11 cellular contexts compared by ENCODE assay signal in genomic region chr5:181207960-181208253, GRCh38. TPM values are rescaled to one million over a fixed set of nuclear protein-coding genes. Genes with fewer than 3 reads are reported as not detected.
A peak's percentile ranks its signal among the peaks of the same experiment; 100 is the strongest.
DNase-seq lines count a peak whose midpoint lies in the region; ATAC-seq, FAIRE-seq and TF ChIP-seq lines count a peak whose summit lies in the region.
"Had no signal": no experiment of that assay in that cellular context is flagged by ENCODE, and none has a peak within 500 bp of the region (broad histone marks: within the 10 kb centered on the region; RNA-seq: fewer than 3 reads in every experiment).

No MANE protein-coding gene starts in this region.

- intact Hi-C loops in HepG2 (cut with micrococcal nuclease; ENCODE audit: unreplicated experiment) = loop anchor here (1.0 kb wide), 1 partner anchor 21 kb away; no protein-coding TSS in a partner anchor
- intact Hi-C loops in right lobe of liver (cut with DNase I) = no loop called here
- intact Hi-C loops in activated CD4-positive, alpha-beta memory T cell treated with anti-CD3 and anti-CD28 coated beads for 36 hours (cut with micrococcal nuclease) = loop anchor here (1.0 to 5.0 kb wide), 5 partner anchors 10 to 47 kb away; partner anchors contain the start of gene RACK1
- intact Hi-C loops in vagina (cut with DNase I) = no loop called here

- H3K4me3 ChIP-seq in HepG2 (replicated peaks in 1 of 3; ENCODE audit: insufficient read depth in 1 of 3, low read depth in 2 of 3, low read length in 3 of 3) (no peak overlapping the region; a peak in 1 of 6 replicates), right lobe of liver (no peak overlapping the region), vagina (peak overlapping the region in 1 of 2 donors; percentile 83)

- in situ Hi-C loops in HepG2 (cut with HindIII; ENCODE audit: extremely low pct_ligation_motif_present, low pct_unique_long_range_greater_than_20kb) = no loop called here

- no peaks in the 10 kb centered on the region for H4K20me1 ChIP-seq in HepG2 (ENCODE audit: insufficient read depth, low read length)

- H3K27me3 ChIP-seq in HepG2 (ENCODE audit: control insufficient read depth in 1 of 2, insufficient read depth in 2 of 2, low read length in 2 of 2) = peaks cover 2 to 34% of the 10 kb centered on the region in 2 experiments; a peak in 4 of 5 replicates
- H3K27me3 ChIP-seq in right lobe of liver = no peaks in the 10 kb centered on the region
- no peaks in the 10 kb centered on the region for H3K27me3 ChIP-seq in vagina

- no peaks in the 10 kb centered on the region for H3K9me3 Mint-ChIP-seq in activated CD4-positive, alpha-beta memory T cell treated with anti-CD3 and anti-CD28 coated beads for 36 hours
- peaks cover 4% of the 10 kb centered on the region for H3K9me3 Mint-ChIP-seq in memory B cell

- TF ChIP-seq CTCF in HepG2 (CRISPR knock-in tag; IDR thresholded peaks at IDR 0.05) (no peak), right lobe of liver (IDR thresholded peaks at IDR 0.05) (no peak), vagina (IDR thresholded peaks at IDR 0.05) (no peak)

- ATAC-seq in HepG2 = no peak
- no peak for ATAC-seq in right lobe of liver
- ATAC-seq in memory B cell (ENCODE audit: low read depth) = no peak
- no peak for ATAC-seq in GM18907 (IDR thresholded peaks at IDR 0.05; ENCODE audit: unreplicated experiment)
- no peak for ATAC-seq in HG02759 (IDR thresholded peaks at IDR 0.05; ENCODE audit: unreplicated experiment)
- ATAC-seq in GM18502 (IDR thresholded peaks at IDR 0.05; ENCODE audit: poor library complexity, unreplicated experiment) = no peak

- no TSS peak for BruUV-seq in HepG2 (replicated peaks; lab: Mats Ljungman, UMichigan)

- no peaks in the 10 kb centered on the region for H3K79me2 ChIP-seq in HepG2 (ENCODE audit: insufficient read depth, low read length)

- no peak overlapping the region for H3K27ac ChIP-seq in HepG2 (ENCODE audit: extremely low read length, insufficient read depth, low read length)
- no peak overlapping the region for H3K27ac ChIP-seq in right lobe of liver
- peak overlapping the region; percentile 87 for H3K27ac ChIP-seq in vagina

- H3K4me2 ChIP-seq in HepG2 (ENCODE audit: low read depth, low read length) = peak overlapping the region; percentile 80

- WGBS in HepG2 (ENCODE audit: low lambda C conversion rate) = 19% methylated on average over 3 of the region's 3 CpGs
- WGBS in right lobe of liver (ENCODE audit: insufficient coverage, low coverage, low lambda C conversion rate, missing lambda C conversion rate) = 38% methylated on average over 3 of the region's 3 CpGs

- peak overlapping the region; percentile 86 for H3K4me3 Mint-ChIP-seq in activated CD4-positive, alpha-beta memory T cell treated with anti-CD3 and anti-CD28 coated beads for 36 hours
- H3K4me3 Mint-ChIP-seq in memory B cell = peak overlapping the region; percentile 60

- no peaks in the 10 kb centered on the region for H3K9me3 ChIP-seq in HepG2 (ENCODE audit: low read length)
- no peaks in the 10 kb centered on the region for H3K9me3 ChIP-seq in right lobe of liver
- no peaks in the 10 kb centered on the region for H3K9me3 ChIP-seq in vagina

- peaks cover 12% of the 10 kb centered on the region for H3K36me3 Mint-ChIP-seq in activated CD4-positive, alpha-beta memory T cell treated with anti-CD3 and anti-CD28 coated beads for 36 hours
- no peaks in the 10 kb centered on the region for H3K36me3 Mint-ChIP-seq in memory B cell

- CTCF ChIA-PET in HepG2 (lab: Yijun Ruan, JAX; ENCODE audit: low intra/inter-chr PET ratio, low total read pairs) = no interaction called here
- CTCF ChIA-PET in activated CD4-positive, alpha-beta memory T cell treated with anti-CD3 and anti-CD28 coated beads for 36 hours (lab: Charles Lee) = interaction anchor here (0.9 to 4.1 kb wide), 10 partner anchors 9 to 381 kb away, joined by 3 to 32 read pairs (median 7); partner anchors contain the start of gene TRIM52

- TF ChIP-seq EP300 in HepG2 (IDR thresholded peaks at IDR 0.05; ENCODE audit: low read depth in 2 of 2, low read length in 2 of 2) = no peak
- TF ChIP-seq EP300 in HepG2 (CRISPR knock-in tag; IDR thresholded peaks at IDR 0.05; ENCODE audit: borderline replicate concordance) = no peak

- POLR2A ChIA-PET in HepG2 (lab: Yijun Ruan, JAX) = interaction anchor here (1.2 to 7.4 kb wide), 9 partner anchors 9 to 1584 kb away, joined by 3 to 104 read pairs (median 18); partner anchors contain the start of genes HNRNPH1, RACK1 and TRIM41
- POLR2A ChIA-PET in activated CD4-positive, alpha-beta memory T cell treated with anti-CD3 and anti-CD28 coated beads for 36 hours (lab: Charles Lee) = interaction anchor here (0.9 to 4.3 kb wide), 9 partner anchors 9 to 52 kb away, joined by 3 to 37 read pairs (median 12); partner anchors contain the start of genes TRIM41 and TRIM52

- peak overlapping the region; percentile 93 for H3K27ac Mint-ChIP-seq in activated CD4-positive, alpha-beta memory T cell treated with anti-CD3 and anti-CD28 coated beads for 36 hours
- H3K27ac Mint-ChIP-seq in memory B cell = peak overlapping the region; percentile 97

- H3K4me1 Mint-ChIP-seq in activated CD4-positive, alpha-beta memory T cell treated with anti-CD3 and anti-CD28 coated beads for 36 hours (ENCODE audit: low read depth) = peaks cover 27% of the 10 kb centered on the region
- H3K4me1 Mint-ChIP-seq in memory B cell = peaks cover 24% of the 10 kb centered on the region

- DNase-seq in HepG2 (ENCODE audit: low spot score) (no peak), right lobe of liver (no peak), memory B cell (ENCODE audit: low spot score in 2 of 2) (no peak), vagina (ENCODE audit: extremely low spot score in 2 of 2) (no peak)
- no peak for DNase-seq in activated CD4-positive, alpha-beta memory T cell treated with anti-CD3 and anti-CD28 coated beads for 36 hours
- DNase-seq: NCI-H1048, SW 1271 had no signal

- no peak overlapping the region for H2AFZ ChIP-seq in HepG2 (ENCODE audit: low read length)

- H3K9ac ChIP-seq in HepG2 (ENCODE audit: insufficient read depth, low read depth, low read length) = no peak overlapping the region

- H3K4me1 ChIP-seq in HepG2 (ENCODE audit: insufficient read depth, low read length) (peaks cover 24% of the 10 kb centered on the region), right lobe of liver (peaks cover 0 to 30% (median 9%) of the 10 kb centered on the region in 4 donors), vagina (peaks cover 29% of the 10 kb centered on the region)

- TF ChIP-seq POLR2A in HepG2 (IDR thresholded peaks at IDR 0.05; ENCODE audit: insufficient read depth in 1 of 2, low read depth in 2 of 2, low read length in 2 of 2) = no peak
- no peak for TF ChIP-seq POLR2A in right lobe of liver (IDR thresholded peaks at IDR 0.05)
- no peak for TF ChIP-seq POLR2A in vagina (IDR thresholded peaks at IDR 0.05)

- no peaks in the 10 kb centered on the region for H3K36me3 ChIP-seq in HepG2 (replicated peaks in 1 of 2; ENCODE audit: control insufficient read depth in 1 of 2, insufficient read depth in 2 of 2, low read length in 2 of 2)
- no peaks in the 10 kb centered on the region for H3K36me3 ChIP-seq in right lobe of liver
- H3K36me3 ChIP-seq in vagina = no peaks in the 10 kb centered on the region

- no peak for TF ChIP-seq RAD21 in HepG2 (CRISPR knock-in tag; IDR thresholded peaks at IDR 0.05)

- H3K27me3 Mint-ChIP-seq in activated CD4-positive, alpha-beta memory T cell treated with anti-CD3 and anti-CD28 coated beads for 36 hours = peaks cover 17% of the 10 kb centered on the region
- H3K27me3 Mint-ChIP-seq in memory B cell = peaks cover 4% of the 10 kb centered on the region

- no peak for FAIRE-seq in HepG2 (lab: Jason Lieb, UNC)
- FAIRE-seq: D721Med had no signal

RNA-seq across cellular contexts. Expression of gene TRIM7, which starts 2.9 kb away (rescaled TPM):
- total RNA-seq in HepG2 (2016; rRNA removed; fragmentation: Illumina TruSeq; extraction: Trizol) = not detected in 2 replicates
- not detected in 2 replicates for total RNA-seq in HepG2 (2016; cell fraction: cytosol; rRNA removed; fragmentation: Illumina TruSeq; extraction: Trizol; ENCODE audit: low read depth)
- not detected in 2 replicates for total RNA-seq in HepG2 (2016; cell fraction: insoluble cytoplasmic fraction; rRNA removed; fragmentation: Illumina TruSeq; extraction: Trizol)
- total RNA-seq in HepG2 (2016; cell fraction: membrane; rRNA removed; fragmentation: Illumina TruSeq; extraction: Trizol) = not detected in 2 replicates
- not detected in 2 replicates for total RNA-seq in HepG2 (2016; cell fraction: nucleus; rRNA removed; fragmentation: Illumina TruSeq; extraction: Trizol)
- polyA plus RNA-seq in HepG2 (2011; rRNA removed) = 0.10 and 0.13 TPM in 2 replicates
- 0.11 and 0.13 TPM in 2 replicates for polyA plus RNA-seq in HepG2 (2011; cell fraction: cytosol; rRNA removed)
- 0.16 and 0.29 TPM in 2 replicates for polyA plus RNA-seq in HepG2 (2011; cell fraction: nucleus; rRNA removed)
- polyA plus RNA-seq in HepG2 (2012) = 0.13 TPM in 1 of 2 replicates, not detected in the other
- not detected in 2 replicates for polyA plus RNA-seq in HepG2 (2016; cell fraction: cytosol; fragmentation: Illumina TruSeq; extraction: Trizol; ENCODE audit: low read depth)
- not detected in 2 replicates for polyA plus RNA-seq in HepG2 (2016; cell fraction: insoluble cytoplasmic fraction; fragmentation: Illumina TruSeq; extraction: Trizol; ENCODE audit: low read depth)
- 0.23 TPM in 1 of 2 replicates, not detected in the other for polyA plus RNA-seq in HepG2 (2016; cell fraction: membrane; fragmentation: Illumina TruSeq; extraction: Trizol; ENCODE audit: low read depth)
- not detected in 2 replicates for polyA plus RNA-seq in HepG2 (2016; cell fraction: nucleus; fragmentation: Illumina TruSeq; extraction: Trizol; ENCODE audit: insufficient read depth, low read depth)
- polyA minus RNA-seq in HepG2 (2011; rRNA and poly(A)+ RNA removed; ENCODE audit: low replicate concordance) = 10.8 TPM in 1 of 2 replicates, not detected in the other
- 0.88 TPM in 1 of 2 replicates, not detected in the other for polyA minus RNA-seq in HepG2 (2011; cell fraction: cytosol; rRNA and poly(A)+ RNA removed)
- 1.2 TPM in 1 of 2 replicates, not detected in the other for polyA minus RNA-seq in HepG2 (2011; cell fraction: nucleus; rRNA and poly(A)+ RNA removed)
- total RNA-seq in right lobe of liver = 1 to 10 TPM in 1 of 6 experiments, under 1 TPM in 4, not detected in 1; 0.07 to 1.4 (median 0.26) TPM
- total RNA-seq in activated CD4-positive, alpha-beta memory T cell treated with anti-CD3 and anti-CD28 coated beads for 36 hours = 1 to 10 TPM; 2.9 to 3.5 TPM
- 21.6 TPM for total RNA-seq in vagina

RNA-seq across cellular contexts. Expression of gene TRIM41, which starts 15.2 kb away (rescaled TPM):
- 10.9 and 16.7 TPM in 2 replicates for total RNA-seq in HepG2 (2016; rRNA removed; fragmentation: Illumina TruSeq; extraction: Trizol)
- total RNA-seq in HepG2 (2016; cell fraction: cytosol; rRNA removed; fragmentation: Illumina TruSeq; extraction: Trizol; ENCODE audit: low read depth) = 3.4 and 3.6 TPM in 2 replicates
- total RNA-seq in HepG2 (2016; cell fraction: insoluble cytoplasmic fraction; rRNA removed; fragmentation: Illumina TruSeq; extraction: Trizol) = 12.4 and 16.7 TPM in 2 replicates
- 9.1 and 9.7 TPM in 2 replicates for total RNA-seq in HepG2 (2016; cell fraction: membrane; rRNA removed; fragmentation: Illumina TruSeq; extraction: Trizol)
- 11.4 and 13.1 TPM in 2 replicates for total RNA-seq in HepG2 (2016; cell fraction: nucleus; rRNA removed; fragmentation: Illumina TruSeq; extraction: Trizol)
- polyA plus RNA-seq in HepG2 (2011; rRNA removed) = 10.2 and 10.9 TPM in 2 replicates
- polyA plus RNA-seq in HepG2 (2011; cell fraction: cytosol; rRNA removed) = 5.4 and 6.4 TPM in 2 replicates
- polyA plus RNA-seq in HepG2 (2011; cell fraction: nucleus; rRNA removed) = 66.0 and 81.3 TPM in 2 replicates
- 10.5 and 10.9 TPM in 2 replicates for polyA plus RNA-seq in HepG2 (2012)
- 2.6 and 3.0 TPM in 2 replicates for polyA plus RNA-seq in HepG2 (2016; cell fraction: cytosol; fragmentation: Illumina TruSeq; extraction: Trizol; ENCODE audit: low read depth)
- 15.2 and 16.5 TPM in 2 replicates for polyA plus RNA-seq in HepG2 (2016; cell fraction: insoluble cytoplasmic fraction; fragmentation: Illumina TruSeq; extraction: Trizol; ENCODE audit: low read depth)
- 7.8 and 8.3 TPM in 2 replicates for polyA plus RNA-seq in HepG2 (2016; cell fraction: membrane; fragmentation: Illumina TruSeq; extraction: Trizol; ENCODE audit: low read depth)
- 28.6 and 33.8 TPM in 2 replicates for polyA plus RNA-seq in HepG2 (2016; cell fraction: nucleus; fragmentation: Illumina TruSeq; extraction: Trizol; ENCODE audit: insufficient read depth, low read depth)
- 7.5 and 14.8 TPM in 2 replicates for polyA minus RNA-seq in HepG2 (2011; rRNA and poly(A)+ RNA removed; ENCODE audit: low replicate concordance)
- polyA minus RNA-seq in HepG2 (2011; cell fraction: cytosol; rRNA and poly(A)+ RNA removed) = 3.3 and 3.7 TPM in 2 replicates
- polyA minus RNA-seq in HepG2 (2011; cell fraction: nucleus; rRNA and poly(A)+ RNA removed) = 17.4 and 18.8 TPM in 2 replicates
- 10 to 100 TPM in 4 of 6 experiments, 1 to 10 TPM in 2; 7.3 to 20.6 (median 15.9) TPM for total RNA-seq in right lobe of liver
- total RNA-seq in activated CD4-positive, alpha-beta memory T cell treated with anti-CD3 and anti-CD28 coated beads for 36 hours = 10 to 100 TPM; 35.3 to 36.4 TPM
- total RNA-seq in vagina = 7.9 TPM

RNA-seq across cellular contexts. Expression of gene RACK1, which starts 35.8 kb away (rescaled TPM):
- 2,514 and 3,226 TPM in 2 replicates for total RNA-seq in HepG2 (2016; rRNA removed; fragmentation: Illumina TruSeq; extraction: Trizol)
- 4,063 and 4,402 TPM in 2 replicates for total RNA-seq in HepG2 (2016; cell fraction: cytosol; rRNA removed; fragmentation: Illumina TruSeq; extraction: Trizol; ENCODE audit: low read depth)
- 2,554 and 3,310 TPM in 2 replicates for total RNA-seq in HepG2 (2016; cell fraction: insoluble cytoplasmic fraction; rRNA removed; fragmentation: Illumina TruSeq; extraction: Trizol)
- total RNA-seq in HepG2 (2016; cell fraction: membrane; rRNA removed; fragmentation: Illumina TruSeq; extraction: Trizol) = 5,165 and 5,275 TPM in 2 replicates
- 943 and 1,018 TPM in 2 replicates for total RNA-seq in HepG2 (2016; cell fraction: nucleus; rRNA removed; fragmentation: Illumina TruSeq; extraction: Trizol)
- 6,141 and 6,693 TPM in 2 replicates for polyA plus RNA-seq in HepG2 (2011; rRNA removed)
- polyA plus RNA-seq in HepG2 (2011; cell fraction: cytosol; rRNA removed) = 6,517 and 7,296 TPM in 2 replicates
- polyA plus RNA-seq in HepG2 (2011; cell fraction: nucleus; rRNA removed) = 2,166 and 2,467 TPM in 2 replicates
- polyA plus RNA-seq in HepG2 (2012) = 4,104 and 4,114 TPM in 2 replicates
- 3,699 and 3,997 TPM in 2 replicates for polyA plus RNA-seq in HepG2 (2016; cell fraction: cytosol; fragmentation: Illumina TruSeq; extraction: Trizol; ENCODE audit: low read depth)
- polyA plus RNA-seq in HepG2 (2016; cell fraction: insoluble cytoplasmic fraction; fragmentation: Illumina TruSeq; extraction: Trizol; ENCODE audit: low read depth) = 3,545 and 3,580 TPM in 2 replicates
- 4,862 and 5,343 TPM in 2 replicates for polyA plus RNA-seq in HepG2 (2016; cell fraction: membrane; fragmentation: Illumina TruSeq; extraction: Trizol; ENCODE audit: low read depth)
- polyA plus RNA-seq in HepG2 (2016; cell fraction: nucleus; fragmentation: Illumina TruSeq; extraction: Trizol; ENCODE audit: insufficient read depth, low read depth) = 1,515 and 1,598 TPM in 2 replicates
- polyA minus RNA-seq in HepG2 (2011; rRNA and poly(A)+ RNA removed; ENCODE audit: low replicate concordance) = 10,364 and 11,951 TPM in 2 replicates
- polyA minus RNA-seq in HepG2 (2011; cell fraction: cytosol; rRNA and poly(A)+ RNA removed) = 2,548 and 2,636 TPM in 2 replicates
- polyA minus RNA-seq in HepG2 (2011; cell fraction: nucleus; rRNA and poly(A)+ RNA removed) = 1,064 and 1,481 TPM in 2 replicates
- 1,000 to 10,000 TPM in 2 of 6 experiments, 100 to 1,000 TPM in 4; 470 to 1,156 (median 552) TPM for total RNA-seq in right lobe of liver
- 1,000 to 10,000 TPM; 2,635 to 2,697 TPM for total RNA-seq in activated CD4-positive, alpha-beta memory T cell treated with anti-CD3 and anti-CD28 coated beads for 36 hours
- 3,043 TPM for total RNA-seq in vagina

RNA-seq across cellular contexts. Expression of gene TRIM52, which starts 53.0 kb away (rescaled TPM):
- 5.7 and 7.2 TPM in 2 replicates for total RNA-seq in HepG2 (2016; rRNA removed; fragmentation: Illumina TruSeq; extraction: Trizol)
- total RNA-seq in HepG2 (2016; cell fraction: cytosol; rRNA removed; fragmentation: Illumina TruSeq; extraction: Trizol; ENCODE audit: low read depth) = 0.20 and 0.44 TPM in 2 replicates
- 5.4 and 6.0 TPM in 2 replicates for total RNA-seq in HepG2 (2016; cell fraction: insoluble cytoplasmic fraction; rRNA removed; fragmentation: Illumina TruSeq; extraction: Trizol)
- 2.1 and 2.2 TPM in 2 replicates for total RNA-seq in HepG2 (2016; cell fraction: membrane; rRNA removed; fragmentation: Illumina TruSeq; extraction: Trizol)
- 10.3 and 12.8 TPM in 2 replicates for total RNA-seq in HepG2 (2016; cell fraction: nucleus; rRNA removed; fragmentation: Illumina TruSeq; extraction: Trizol)
- 11.6 and 11.7 TPM in 2 replicates for polyA plus RNA-seq in HepG2 (2011; rRNA removed)
- 4.4 and 5.3 TPM in 2 replicates for polyA plus RNA-seq in HepG2 (2011; cell fraction: cytosol; rRNA removed)
- 16.4 and 22.4 TPM in 2 replicates for polyA plus RNA-seq in HepG2 (2011; cell fraction: nucleus; rRNA removed)
- 9.0 and 15.2 TPM in 2 replicates for polyA plus RNA-seq in HepG2 (2012)
- 0.20 and 0.26 TPM in 2 replicates for polyA plus RNA-seq in HepG2 (2016; cell fraction: cytosol; fragmentation: Illumina TruSeq; extraction: Trizol; ENCODE audit: low read depth)
- polyA plus RNA-seq in HepG2 (2016; cell fraction: insoluble cytoplasmic fraction; fragmentation: Illumina TruSeq; extraction: Trizol; ENCODE audit: low read depth) = 5.4 and 5.6 TPM in 2 replicates
- 0.95 and 1.1 TPM in 2 replicates for polyA plus RNA-seq in HepG2 (2016; cell fraction: membrane; fragmentation: Illumina TruSeq; extraction: Trizol; ENCODE audit: low read depth)
- 27.9 and 33.0 TPM in 2 replicates for polyA plus RNA-seq in HepG2 (2016; cell fraction: nucleus; fragmentation: Illumina TruSeq; extraction: Trizol; ENCODE audit: insufficient read depth, low read depth)
- polyA minus RNA-seq in HepG2 (2011; rRNA and poly(A)+ RNA removed; ENCODE audit: low replicate concordance) = 9.3 and 15.7 TPM in 2 replicates
- 2.7 and 3.2 TPM in 2 replicates for polyA minus RNA-seq in HepG2 (2011; cell fraction: cytosol; rRNA and poly(A)+ RNA removed)
- polyA minus RNA-seq in HepG2 (2011; cell fraction: nucleus; rRNA and poly(A)+ RNA removed) = 22.7 and 24.9 TPM in 2 replicates
- total RNA-seq in right lobe of liver = 1 to 10 TPM; 2.8 to 6.5 (median 4.6) TPM
- total RNA-seq in activated CD4-positive, alpha-beta memory T cell treated with anti-CD3 and anti-CD28 coated beads for 36 hours = 10 to 100 TPM; 10.9 to 11.7 TPM
- 17.2 TPM for total RNA-seq in vagina

Comparison
In these comparisons a context has a peak if more than half of its experiments do, and no peak if none do; other contexts are left out.
1. intact Hi-C loops: an anchor here in HepG2 (1.0 kb wide) and activated CD4-positive, alpha-beta memory T cell treated with anti-CD3 and anti-CD28 coated beads for 36 hours (1.0 to 5.0 kb wide); none called in right lobe of liver and vagina.